In genomic region chr2:101770672-101771071, GRCh38 we compare ENCODE assay signal across 9 cellular contexts.
DNase-seq lines count a peak whose midpoint lies in the region; ATAC-seq, FAIRE-seq and TF ChIP-seq lines count a peak whose summit lies in the region.
"Had no signal": no experiment of that assay in that cellular context is flagged by ENCODE, and none has a peak within 500 bp of the region (broad histone marks: within the 10 kb centered on the region; RNA-seq: fewer than 3 reads in every experiment).

No MANE protein-coding gene starts in this region.

- peak; percentile 76 for ATAC-seq in GM18907 (IDR thresholded peaks at IDR 0.05; ENCODE audit: unreplicated experiment)
- peak; percentile 29 for ATAC-seq in esophagus mucosa
- ATAC-seq in gastrocnemius medialis, result peak in 1 of 2 donors; percentile 60

- peaks cover 10% of the 10 kb centered on the region for H3K36me3 Mint-ChIP-seq in activated T-helper 1 cell treated with anti-CD3 and anti-CD28 coated beads, Interleukin-12 subunit alpha, Interleukin-12 subunit beta, Interleukin-2, Interleukin-4 antibody, amounts not matched to agents 30 ng/mL and 10 ng/mL and 1 ng/mL, durations not matched to agents 14 hours and 24 hours and 36 hours (ENCODE audit: low read depth)

- H3K4me1 Mint-ChIP-seq in activated T-helper 1 cell treated with anti-CD3 and anti-CD28 coated beads, Interleukin-12 subunit alpha, Interleukin-12 subunit beta, Interleukin-2, Interleukin-4 antibody, amounts not matched to agents 30 ng/mL and 10 ng/mL and 1 ng/mL, durations not matched to agents 14 hours and 24 hours and 36 hours (ENCODE audit: low read depth), result peaks cover 90% of the 10 kb centered on the region

- H3K4me1 ChIP-seq in PC-9 (replicated peaks; ENCODE audit: insufficient read depth) (peaks cover 38% of the 10 kb centered on the region), gastrocnemius medialis (peaks cover 46 to 61% of the 10 kb centered on the region in 2 donors)

- no peak for TF ChIP-seq POLR2A in gastrocnemius medialis (IDR thresholded peaks at IDR 0.05)

- no peaks in the 10 kb centered on the region for H3K9me2 ChIP-seq in PC-9 (ENCODE audit: insufficient read depth)

- peaks cover 38% of the 10 kb centered on the region for H4K20me1 ChIP-seq in PC-9 (ENCODE audit: insufficient read depth)

- in situ Hi-C loops in gastrocnemius medialis (cut with MboI; ENCODE audit: low sequenced_read_pairs in 4 of 4), result no loop called here

- H3K4me3 ChIP-seq in PC-9, result no peak overlapping the region
- H3K4me3 ChIP-seq in gastrocnemius medialis, result no peak overlapping the region
- H3K4me3 ChIP-seq: lung had no signal

- H3K27me3 ChIP-seq in PC-9 (ENCODE audit: insufficient read depth, low read depth) (no peaks in the 10 kb centered on the region), gastrocnemius medialis (no peaks in the 10 kb centered on the region)

- no peaks in the 10 kb centered on the region for H3K9me3 Mint-ChIP-seq in activated T-helper 1 cell treated with anti-CD3 and anti-CD28 coated beads, Interleukin-12 subunit alpha, Interleukin-12 subunit beta, Interleukin-2, Interleukin-4 antibody, amounts not matched to agents 30 ng/mL and 10 ng/mL and 1 ng/mL, durations not matched to agents 14 hours and 24 hours and 36 hours

- H3K4me3 Mint-ChIP-seq in activated T-helper 1 cell treated with anti-CD3 and anti-CD28 coated beads, Interleukin-12 subunit alpha, Interleukin-12 subunit beta, Interleukin-2, Interleukin-4 antibody, amounts not matched to agents 30 ng/mL and 10 ng/mL and 1 ng/mL, durations not matched to agents 14 hours and 24 hours and 36 hours, result no peak overlapping the region

- H3K79me2 ChIP-seq in PC-9 (ENCODE audit: low read depth), result peaks cover 100% of the 10 kb centered on the region

- H3K27me3 Mint-ChIP-seq in activated T-helper 1 cell treated with anti-CD3 and anti-CD28 coated beads, Interleukin-12 subunit alpha, Interleukin-12 subunit beta, Interleukin-2, Interleukin-4 antibody, amounts not matched to agents 30 ng/mL and 10 ng/mL and 1 ng/mL, durations not matched to agents 14 hours and 24 hours and 36 hours (ENCODE audit: insufficient read depth), result no peaks in the 10 kb centered on the region

- peak; percentile 29 for DNase-seq in CMK (ENCODE audit: low read depth)
- peak; percentile 57 for DNase-seq in HTR-8/SVneo (ENCODE audit: insufficient read length, low spot score)
- DNase-seq in PC-9, result peak; percentile 17 to 55
- DNase-seq in gastrocnemius medialis, result no peak
- no peak for DNase-seq in 8988T
- DNase-seq in activated T-helper 1 cell treated with anti-CD3 and anti-CD28 coated beads, Interleukin-12 subunit alpha, Interleukin-12 subunit beta, Interleukin-2, Interleukin-4 antibody, amounts not matched to agents 30 ng/mL and 10 ng/mL and 1 ng/mL, durations not matched to agents 14 hours and 24 hours and 36 hours (ENCODE audit: low spot score), result no peak

- H2AFZ ChIP-seq in PC-9, result no peak overlapping the region

- peaks cover 23% of the 10 kb centered on the region; the same call in 1 of the 2 replicates for H3F3A ChIP-seq in PC-9 (ENCODE audit: insufficient read depth, low read depth)

- H3K27ac Mint-ChIP-seq in activated T-helper 1 cell treated with anti-CD3 and anti-CD28 coated beads, Interleukin-12 subunit alpha, Interleukin-12 subunit beta, Interleukin-2, Interleukin-4 antibody, amounts not matched to agents 30 ng/mL and 10 ng/mL and 1 ng/mL, durations not matched to agents 14 hours and 24 hours and 36 hours, result no peak overlapping the region

- H3K4me2 ChIP-seq in PC-9, result no peak overlapping the region

- H3K36me3 ChIP-seq in PC-9 (ENCODE audit: low read depth) (no peaks in the 10 kb centered on the region), gastrocnemius medialis (no peaks in the 10 kb centered on the region)

- POLR2A ChIA-PET in PC-9 (lab: Charles Lee; ENCODE audit: unreplicated experiment), result no interaction called here

- peak; percentile 23 for FAIRE-seq in HTR-8/SVneo (lab: Jason Lieb, UNC)

- no TSS peak for BruUV-seq in PC-9 (replicated peaks; lab: Mats Ljungman, UMichigan)

- no peaks in the 10 kb centered on the region for H3K9me3 ChIP-seq in PC-9 (ENCODE audit: insufficient read depth, low read depth)
- H3K9me3 ChIP-seq in gastrocnemius medialis, result no peaks in the 10 kb centered on the region

- CTCF ChIA-PET in PC-9 (lab: Charles Lee), result interaction anchor here (0.6 to 1.1 kb wide), 6 partner anchors 27 to 555 kb away, joined by 3 to 6 read pairs (median 4); partner anchors contain the start of gene MAP4K4

- TF ChIP-seq CTCF in PC-9 (conservative IDR thresholded peaks at IDR 0.05) (peak; percentile 55), gastrocnemius medialis (IDR thresholded peaks at IDR 0.05 in 4 of 5, conservative IDR thresholded peaks at IDR 0.05 in 1 of 5) (peak in 3 of 5 experiments; percentile 23 to 39 (median 34))

- H3K27ac ChIP-seq in PC-9, result peak overlapping the region; percentile 16; the same call in 1 of the 2 replicates
- no peak overlapping the region for H3K27ac ChIP-seq in gastrocnemius medialis

- intact Hi-C loops in PC-9 (cut with micrococcal nuclease; ENCODE audit: unreplicated experiment) (no loop called here), gastrocnemius medialis (cut with DNase I; ENCODE audit: low total_unique reads) (loop anchor here (5.0 kb wide), 2 partner anchors 37 to 62 kb away; no protein-coding TSS in a partner anchor)
- intact Hi-C loops in activated T-helper 1 cell treated with anti-CD3 and anti-CD28 coated beads, Interleukin-12 subunit alpha, Interleukin-12 subunit beta, Interleukin-2, Interleukin-4 antibody, amounts not matched to agents 30 ng/mL and 10 ng/mL and 1 ng/mL, durations not matched to agents 14 hours and 24 hours and 36 hours (cut with micrococcal nuclease), result loop anchor here (2.0 kb wide), 2 partner anchors 52 to 60 kb away; no protein-coding TSS in a partner anchor

Comparison
In these comparisons a context has a peak if more than half of its experiments do, and no peak if none do; other contexts are left out.
1. DNase-seq: peak in CMK (single experiment), HTR-8/SVneo (single experiment) and PC-9 (2 of 2); none in gastrocnemius medialis (0 of 2), 8988T (single experiment) and activated T-helper 1 cell treated with anti-CD3 and anti-CD28 coated beads, Interleukin-12 subunit alpha, Interleukin-12 subunit beta, Interleukin-2, Interleukin-4 antibody, amounts not matched to agents 30 ng/mL and 10 ng/mL and 1 ng/mL, durations not matched to agents 14 hours and 24 hours and 36 hours (single experiment).